In genomic region chr17:68861602-68862001, GRCh38 we compare ENCODE assay signal across 21 cellular contexts.
DNase-seq lines count a peak whose midpoint lies in the region; ATAC-seq and TF ChIP-seq lines count a peak whose summit lies in the region.
"Had no signal": no experiment of that assay in that cellular context is flagged by ENCODE, and none has a peak within 500 bp of the region (broad histone marks: within the 10 kb centered on the region; RNA-seq: fewer than 3 reads in every experiment).

No MANE protein-coding gene starts in this region.

- ATAC-seq in esophagus mucosa (peak; percentile 31), GM21786 (IDR thresholded peaks at IDR 0.05; ENCODE audit: unreplicated experiment) (no peak)
- ATAC-seq: GM12878, left lobe of liver had no signal

- peak; percentile 20 for DNase-seq in NCI-H1092 treated with DMSO at 0.1 percent for 48 hours (lab: John Stamatoyannopoulos, UW)
- no peak for DNase-seq in NCI-H1092 (lab: John Stamatoyannopoulos, UW)
- peak; percentile 45 for DNase-seq in DMS153 treated with DMSO at 0.1 percent for 48 hours (lab: John Stamatoyannopoulos, UW; ENCODE audit: unreplicated experiment)
- peak; percentile 49 for DNase-seq in NCI-H2196 treated with DMSO at 0.1 percent for 48 hours (lab: John Stamatoyannopoulos, UW; ENCODE audit: unreplicated experiment)
- no peak for DNase-seq in DMS79 treated with DMSO at 0.1 percent for 48 hours (lab: John Stamatoyannopoulos, UW)
- no peak for DNase-seq in GM10266 (ENCODE audit: extremely low spot score)
- DNase-seq: activated CD4-positive, alpha-beta T cell treated with anti-CD3 and anti-CD28 coated beads, Interleukin-2, amount 10 ng/mL, durations not matched to agents 24 days and 14 days; activated CD8-positive, alpha-beta memory T cell treated with anti-CD3 and anti-CD28 coated beads, Interleukin-2, amount 50 U/mL, for 4 hours; activated effector memory CD4-positive, alpha-beta T cell treated with Interleukin-2 at 50 U/mL for 16 hours; Calu3; GF-D8; glutamatergic neuron; KG1; NCI-H69; Peyer's patch; spleen; stimulated activated CD4-positive, alpha-beta T cell treated with anti-CD3 and anti-CD28 coated beads, Interleukin-4, amount 100 ng/mL, for 4 hours had no signal

- no peak for TF ChIP-seq CTCF in GM10266 (IDR thresholded peaks at IDR 0.05; ENCODE audit: control insufficient read depth, insufficient read depth, low read depth, missing control alignments)

Comparison
In these comparisons a context has a peak if more than half of its experiments do, and no peak if none do; other contexts are left out.
1. DNase-seq: peak in NCI-H1092 treated with DMSO at 0.1 percent for 48 hours (single experiment), DMS153 treated with DMSO at 0.1 percent for 48 hours (single experiment) and NCI-H2196 treated with DMSO at 0.1 percent for 48 hours (single experiment); none in NCI-H1092 (single experiment), DMS79 treated with DMSO at 0.1 percent for 48 hours (single experiment) and GM10266 (single experiment).